Comparison of ENCODE assay signal across 8 cellular contexts in genomic region chr3:134211797-134212196, GRCh38. TPM values are rescaled to one million over a fixed set of nuclear protein-coding genes. Genes with fewer than 3 reads are reported as not detected.
DNase-seq lines count a peak whose midpoint lies in the region; ATAC-seq, FAIRE-seq and TF ChIP-seq lines count a peak whose summit lies in the region.

No MANE protein-coding gene starts in this region.

- H3K36me3 ChIP-seq in RWPE2 (ENCODE audit: low read depth) (peaks cover 49% of the 10 kb centered on the region), pancreas (peaks cover 0 to 4% (median 0%) of the 10 kb centered on the region in 3 donors)

- WGBS in pancreas, 2 donors = 22 to 29% methylated on average over 2 of the region's 2 CpGs

- H3K9me3 ChIP-seq in RWPE2 (ENCODE audit: severe bottlenecking) = no peaks in the 10 kb centered on the region
- no peaks in the 10 kb centered on the region for H3K9me3 ChIP-seq in pancreas

- peak; percentile 73 for ATAC-seq in GM19468 (IDR thresholded peaks at IDR 0.05; ENCODE audit: extremely low read depth, unreplicated experiment)
- peak; percentile 35; the same call in 2 of the 3 replicates for ATAC-seq in RWPE2 (ENCODE audit: low read depth)
- peak; percentile 44 to 77 (median 74) for ATAC-seq in pancreas

- no peak for FAIRE-seq in pancreas (lab: Jason Lieb, UNC)

- in situ Hi-C loops in G401 (cut with HindIII; ENCODE audit: low sequenced_read_pairs) = no loop called here

- H3K27me3 ChIP-seq in RWPE2 (ENCODE audit: insufficient read depth, poor library complexity, severe bottlenecking) = no peaks in the 10 kb centered on the region
- no peaks in the 10 kb centered on the region for H3K27me3 ChIP-seq in pancreas

- no peaks in the 10 kb centered on the region for H3K4me1 ChIP-seq in RWPE2 (ENCODE audit: insufficient read depth, poor library complexity, severe bottlenecking)
- no peaks in the 10 kb centered on the region for H3K4me1 ChIP-seq in pancreas

- TF ChIP-seq CTCF in RWPE2 (IDR thresholded peaks at IDR 0.05; ENCODE audit: poor library complexity, severe bottlenecking) (peak; percentile 3), pancreas (IDR thresholded peaks at IDR 0.05) (peak in 2 of 4 donors; percentile 25 to 31)

- intact Hi-C loops in pancreas (cut with DNase I) = loop anchor here in 2 of 3 donors (5.0 to 10.0 kb wide), 4 partner anchors 83 to 277 kb away; no protein-coding TSS in a partner anchor

- H3K27ac ChIP-seq in RWPE2 (ENCODE audit: poor library complexity, severe bottlenecking) = no peak overlapping the region
- H3K27ac ChIP-seq in pancreas = no peak overlapping the region

- DNase-seq in G401 (ENCODE audit: low spot score) (peak; percentile 54), HUDEP-2 (lab: John Stamatoyannopoulos, UW; ENCODE audit: unreplicated experiment in 76 of 76) (peak in 61 of 76 experiments; percentile 3 to 67 (median 31)), RWPE2 (ENCODE audit: low spot score) (no peak), fibroblast of gingiva (ENCODE audit: low read depth) (peak; percentile 34), pancreas (no peak), DMS153 treated with DMSO at 0.1 percent for 48 hours (lab: John Stamatoyannopoulos, UW; ENCODE audit: unreplicated experiment) (no peak), NCI-H345 treated with DMSO at 0.1 percent for 48 hours (lab: John Stamatoyannopoulos, UW; ENCODE audit: unreplicated experiment) (no peak)

- H3K4me3 ChIP-seq in RWPE2 (ENCODE audit: severe bottlenecking) (no peak overlapping the region), pancreas (no peak overlapping the region)

RNA-seq across cellular contexts. Expression of gene RYK, which starts 38.9 kb away (rescaled TPM):
- total RNA-seq in G401 (2014; rRNA removed; shearing (Covaris generic)) = 88.1 and 131 TPM in 2 replicates
- total RNA-seq in pancreas = 10 to 100 TPM; 14.9 to 31.9 (median 20.5) TPM
- 10 to 100 TPM; 13.8 to 22.8 TPM for polyA plus RNA-seq in pancreas

Comparison
In these comparisons a context has a peak if more than half of its experiments do, and no peak if none do; other contexts are left out.
1. DNase-seq: peak in G401 (single experiment), HUDEP-2 (61 of 76) and fibroblast of gingiva (single experiment); none in RWPE2 (single experiment), pancreas (0 of 6), DMS153 treated with DMSO at 0.1 percent for 48 hours (single experiment) and NCI-H345 treated with DMSO at 0.1 percent for 48 hours (single experiment).
2. Peak in every context shown above with its lines, with median percentiles within 50 percentile points of each other: ATAC-seq.